Comparison of ENCODE assay signal across 10 cellular contexts in genomic region chrX:53716328-53717088, GRCh38. TPM values are rescaled to one million over a fixed set of nuclear protein-coding genes. Genes with fewer than 3 reads are reported as not detected.
DNase-seq lines count a peak whose midpoint lies in the region; ATAC-seq and TF ChIP-seq lines count a peak whose summit lies in the region.
"Had no signal": no experiment of that assay in that cellular context is flagged by ENCODE, and none has a peak within 500 bp of the region (broad histone marks: within the 10 kb centered on the region; RNA-seq: fewer than 3 reads in every experiment).

No MANE protein-coding gene starts in this region.

- no peak overlapping the region for H3K4me3 ChIP-seq in AG10803 (ENCODE audit: low read length)
- H3K4me3 ChIP-seq: SK-N-MC, upper lobe of left lung had no signal

- H3K9me3 ChIP-seq in T-helper 17 cell (ENCODE audit: control insufficient read depth, low read length, poor library complexity, severe bottlenecking), result no peaks in the 10 kb centered on the region
- H3K9me3 ChIP-seq: upper lobe of left lung had no signal

- ATAC-seq in GM21825 (IDR thresholded peaks at IDR 0.05; ENCODE audit: unreplicated experiment) (peak; percentile 43), T-helper 17 cell (peak; percentile 58), HG03521 (IDR thresholded peaks at IDR 0.05; ENCODE audit: unreplicated experiment) (no peak), GM19324 (IDR thresholded peaks at IDR 0.05; ENCODE audit: low FRiP score, unreplicated experiment) (no peak)

- H3K4me3 Mint-ChIP-seq in T-helper 17 cell, result peak overlapping the region; percentile 51

- no peaks in the 10 kb centered on the region for H3K36me3 Mint-ChIP-seq in T-helper 17 cell (ENCODE audit: low read depth)

- peak overlapping the region; percentile 98 for H3K27ac Mint-ChIP-seq in T-helper 17 cell

- DNase-seq in AG10803 (ENCODE audit: low read depth) (peak; percentile 49), T-helper 17 cell (peak; percentile 16 to 25 (median 21)), SK-N-DZ (ENCODE audit: low spot score) (no peak), SHP77 treated with DMSO at 0.1 percent for 48 hours (lab: John Stamatoyannopoulos, UW) (no peak)
- DNase-seq in effector CD8-positive, alpha-beta T cell (lab: John Stamatoyannopoulos, UW), result peak; percentile 8
- DNase-seq: upper lobe of left lung had no signal

- H3K27me3 Mint-ChIP-seq in T-helper 17 cell, result no peaks in the 10 kb centered on the region

- H3K4me1 Mint-ChIP-seq in T-helper 17 cell, result peaks cover 27% of the 10 kb centered on the region

- TF ChIP-seq CTCF in AG10803 (conservative IDR thresholded peaks at IDR 0.05; ENCODE audit: low read length), result no peak

RNA-seq across cellular contexts. Expression of gene HUWE1, which starts 30.0 kb away (rescaled TPM):
- 100 to 1,000 TPM; 211 to 214 TPM for total RNA-seq in T-helper 17 cell
- polyA plus RNA-seq in SK-N-DZ (2014; cell fraction: cytosol; rRNA removed), result 32.1 and 37.5 TPM in 2 replicates
- 49.0 and 80.5 TPM in 2 replicates for polyA plus RNA-seq in SK-N-DZ (2014; cell fraction: nucleus; rRNA removed)

Comparison
In these comparisons a context has a peak if more than half of its experiments do, and no peak if none do; other contexts are left out.
1. DNase-seq: peak in AG10803 (single experiment), T-helper 17 cell (3 of 3) and effector CD8-positive, alpha-beta T cell (single experiment); none in SK-N-DZ (single experiment) and SHP77 treated with DMSO at 0.1 percent for 48 hours (single experiment).
2. ATAC-seq: peak in GM21825 (single experiment) and T-helper 17 cell (single experiment); none in HG03521 (single experiment) and GM19324 (single experiment).